ENCODE assay signal across 4 cellular contexts in genomic region chr4:8556341-8557150, GRCh38.
TF ChIP-seq lines count a peak whose summit lies in the region.

No MANE protein-coding gene starts in this region.

TF ChIP-seq in A549, 52 proteins besides CTCF, POLR2A, EP300 and RAD21:
- peak; percentile 48 to 64; a peak in 3 of 4 replicates for TF ChIP-seq CEBPB (IDR thresholded peaks at IDR 0.05)
- TF ChIP-seq MYC (IDR thresholded peaks at IDR 0.05; ENCODE audit: borderline replicate concordance, low read length), result no peak
TF ChIP-seq in A549: peak in this region for 1.

TF ChIP-seq in HCT116, 20 proteins besides CTCF, POLR2A, EP300 and RAD21:
- TF ChIP-seq POLR2AphosphoS5 (IDR thresholded peaks at IDR 0.05; ENCODE audit: low read depth, low read length) (no peak), CBX3 (IDR thresholded peaks at IDR 0.05; ENCODE audit: low read depth) (no peak), ZNF274 (IDR thresholded peaks at IDR 0.05; ENCODE audit: low read depth, low read length) (no peak), ELF1 (IDR thresholded peaks at IDR 0.05; ENCODE audit: borderline replicate concordance, low read depth) (no peak), CEBPB (IDR thresholded peaks at IDR 0.05; ENCODE audit: low read depth) (peak; percentile 48)

TF ChIP-seq in K562, 482 proteins besides CTCF, POLR2A, EP300 and RAD21:
- TF ChIP-seq ZNF384 (IDR thresholded peaks at IDR 0.05; ENCODE audit: low read depth, low read length), result peak; percentile 29; the same call in 1 of the 2 replicates
- no peak for TF ChIP-seq HMBOX1 (IDR thresholded peaks at IDR 0.05)
- peak; percentile 74; the same call in 1 of the 2 replicates for TF ChIP-seq TEAD2 (tag; IDR thresholded peaks at IDR 0.05)
- peak; percentile 75 for TF ChIP-seq CEBPB (tag; IDR thresholded peaks at IDR 0.05)
- TF ChIP-seq CBFB (CRISPR knock-in tag; IDR thresholded peaks at IDR 0.05), result no peak
TF ChIP-seq in K562: peak in this region for 3.

TF ChIP-seq in GM23338, 12 proteins besides CTCF, POLR2A, EP300 and RAD21:
- TF ChIP-seq REST (IDR thresholded peaks at IDR 0.05; ENCODE audit: unreplicated experiment) (no peak), EZH2 (IDR thresholded peaks at IDR 0.05; ENCODE audit: low read depth, unreplicated experiment) (no peak), NANOG (IDR thresholded peaks at IDR 0.05; ENCODE audit: borderline replicate concordance) (no peak), POLR2AphosphoS5 (IDR thresholded peaks at IDR 0.05; ENCODE audit: low read depth) (no peak), ZNF331 (CRISPR knock-in tag; IDR thresholded peaks at IDR 0.05; ENCODE audit: low read depth) (no peak), ZNF462 (CRISPR knock-in tag; IDR thresholded peaks at IDR 0.05) (no peak), ETS1 (IDR thresholded peaks at IDR 0.05) (no peak), ZNF114 (CRISPR knock-in tag; IDR thresholded peaks at IDR 0.05) (no peak), STAT1 (IDR thresholded peaks at IDR 0.05; ENCODE audit: unreplicated experiment) (no peak), EZH2phosphoT487 (IDR thresholded peaks at IDR 0.05; ENCODE audit: unreplicated experiment) (no peak), CREB1 (CRISPR knock-in tag; IDR thresholded peaks at IDR 0.05; ENCODE audit: low read depth) (no peak), JUNB (IDR thresholded peaks at IDR 0.05; ENCODE audit: unreplicated experiment) (no peak)
